ENCODE assay signal across 28 cellular contexts in genomic region chr1:113610372-113610771, GRCh38.
"Had no signal": no experiment of that assay in that cellular context is flagged by ENCODE, and none has a peak within 500 bp of the region (broad histone marks: within the 10 kb centered on the region; RNA-seq: fewer than 3 reads in every experiment).

No MANE protein-coding gene starts in this region.

- H3K36me3 Mint-ChIP-seq: natural killer cell treated with Interleukin-12 subunit alpha and Interleukin-12 subunit beta and Interleukin-15 and Interleukin-18, amount 100 ng/mL, for 72 hours; stimulated activated effector memory CD8-positive, alpha-beta T cell treated with anti-CD3 and anti-CD28 coated beads, Interleukin-12 subunit alpha, Interleukin-12 subunit beta, amount 100 ng/mL, for 72 hours; stimulated activated naive B cell treated with anti-CD40 and anti-IgM and Interleukin-4, amounts not matched to agents 10 μg/mL and 1 μg/mL and 100 μg/mL, for 72 hours had no signal

- H3K27me3 Mint-ChIP-seq: progenitor cell of endocrine pancreas; stimulated activated naive B cell treated with anti-CD40 and anti-IgM and Interleukin-4, amounts not matched to agents 10 μg/mL and 1 μg/mL and 100 μg/mL, for 72 hours; type B pancreatic cell had no signal

- H3K9me3 ChIP-seq: ovary, psoas muscle, right lobe of liver, sigmoid colon, stomach, thoracic aorta, thyroid gland, transverse colon, upper lobe of right lung, uterus had no signal

- H3K9me3 Mint-ChIP-seq: natural killer cell treated with Interleukin-12 subunit alpha and Interleukin-12 subunit beta and Interleukin-15 and Interleukin-18, amount 100 ng/mL, for 72 hours; neural progenitor cell; stimulated activated effector memory CD8-positive, alpha-beta T cell treated with anti-CD3 and anti-CD28 coated beads, Interleukin-12 subunit alpha, Interleukin-12 subunit beta, amount 100 ng/mL, for 72 hours; stimulated activated naive B cell treated with anti-CD40 and anti-IgM and Interleukin-4, amounts not matched to agents 10 μg/mL and 1 μg/mL and 100 μg/mL, for 72 hours; stimulated activated naive CD8-positive, alpha-beta T cell treated with anti-CD3 and anti-CD28 coated beads, Interleukin-15, Interleukin-2, amounts not matched to agents 100 ng/mL and 50 ng/mL, for 24 hours; type B pancreatic cell had no signal

- H3K4me1 ChIP-seq: neural progenitor cell, parathyroid adenoma, psoas muscle, right lobe of liver, upper lobe of right lung, uterus had no signal

- ATAC-seq: naive thymus-derived CD8-positive, alpha-beta T cell; natural killer cell treated with Interleukin-12 subunit alpha and Interleukin-12 subunit beta and Interleukin-15 and Interleukin-18, amount 100 ng/mL, for 72 hours; psoas muscle; right cardiac atrium; right lobe of liver; stimulated activated effector memory CD8-positive, alpha-beta T cell treated with anti-CD3 and anti-CD28 coated beads, Interleukin-12 subunit alpha, Interleukin-12 subunit beta, amount 100 ng/mL, for 72 hours; stimulated activated naive B cell treated with anti-CD40 and anti-IgM and Interleukin-4, amounts not matched to agents 10 μg/mL and 1 μg/mL and 100 μg/mL, for 72 hours; upper lobe of right lung had no signal

- H3K27ac ChIP-seq: neural progenitor cell, ovary, parathyroid adenoma, psoas muscle, right lobe of liver, sigmoid colon, stomach, thoracic aorta, thyroid gland, transverse colon, upper lobe of right lung, uterus had no signal

- H3K36me3 ChIP-seq: neural progenitor cell, ovary, right lobe of liver, sigmoid colon, thoracic aorta, thyroid gland, upper lobe of right lung, uterus had no signal

- H3K4me1 Mint-ChIP-seq: naive thymus-derived CD8-positive, alpha-beta T cell; neural progenitor cell; stimulated activated effector memory CD8-positive, alpha-beta T cell treated with anti-CD3 and anti-CD28 coated beads, Interleukin-12 subunit alpha, Interleukin-12 subunit beta, amount 100 ng/mL, for 72 hours; stimulated activated naive B cell treated with anti-CD40 and anti-IgM and Interleukin-4, amounts not matched to agents 10 μg/mL and 1 μg/mL and 100 μg/mL, for 72 hours had no signal

- H3K4me3 Mint-ChIP-seq: naive thymus-derived CD8-positive, alpha-beta T cell; natural killer cell treated with Interleukin-12 subunit alpha and Interleukin-12 subunit beta and Interleukin-15 and Interleukin-18, amount 100 ng/mL, for 72 hours; neural progenitor cell; stimulated activated effector memory CD8-positive, alpha-beta T cell treated with anti-CD3 and anti-CD28 coated beads, Interleukin-12 subunit alpha, Interleukin-12 subunit beta, amount 100 ng/mL, for 72 hours; stimulated activated naive B cell treated with anti-CD40 and anti-IgM and Interleukin-4, amounts not matched to agents 10 μg/mL and 1 μg/mL and 100 μg/mL, for 72 hours; stimulated activated naive CD8-positive, alpha-beta T cell treated with anti-CD3 and anti-CD28 coated beads, Interleukin-15, Interleukin-2, amounts not matched to agents 100 ng/mL and 50 ng/mL, for 24 hours; type B pancreatic cell had no signal

- H3K9ac ChIP-seq: neural progenitor cell, parathyroid adenoma had no signal

- DNase-seq: naive thymus-derived CD8-positive, alpha-beta T cell; occipital lobe; ovary; posterior cingulate gyrus; psoas muscle; right cardiac atrium; right lobe of liver; sigmoid colon; small intestine; stimulated activated CD4-positive, alpha-beta T cell treated with anti-CD3 and anti-CD28 coated beads, Interleukin-15, amount 100 ng/mL, for 24 hours; stimulated activated CD4-positive, alpha-beta T cell treated with anti-CD3 and anti-CD28 coated beads, Interleukin-2, amount 100 ng/mL, for 24 hours; stimulated activated CD4-positive, alpha-beta T cell treated with anti-CD3 and anti-CD28 coated beads, Interleukin-2, amount 100 ng/mL, for 48 hours; stimulated activated CD4-positive, alpha-beta T cell treated with anti-CD3 and anti-CD28 coated beads, Interleukin-4, amount 100 ng/mL, for 24 hours; stimulated activated naive B cell treated with anti-CD40 and anti-IgM and Interleukin-4, amounts not matched to agents 10 μg/mL and 1 μg/mL and 100 μg/mL, for 72 hours; stimulated activated naive CD4-positive, alpha-beta T cell treated with Interleukin-2 at 50 U/mL for 16 hours; stomach; thyroid gland; transverse colon; upper lobe of right lung; uterus had no signal

- H3K4me3 ChIP-seq: neural progenitor cell, ovary, psoas muscle, right lobe of liver, sigmoid colon, stomach, thoracic aorta, thyroid gland, transverse colon, upper lobe of right lung, uterus had no signal

- H3K27ac Mint-ChIP-seq: naive thymus-derived CD8-positive, alpha-beta T cell; natural killer cell treated with Interleukin-12 subunit alpha and Interleukin-12 subunit beta and Interleukin-15 and Interleukin-18, amount 100 ng/mL, for 72 hours; neural progenitor cell; progenitor cell of endocrine pancreas; stimulated activated effector memory CD8-positive, alpha-beta T cell treated with anti-CD3 and anti-CD28 coated beads, Interleukin-12 subunit alpha, Interleukin-12 subunit beta, amount 100 ng/mL, for 72 hours; stimulated activated naive B cell treated with anti-CD40 and anti-IgM and Interleukin-4, amounts not matched to agents 10 μg/mL and 1 μg/mL and 100 μg/mL, for 72 hours; stimulated activated naive CD8-positive, alpha-beta T cell treated with anti-CD3 and anti-CD28 coated beads, Interleukin-15, Interleukin-2, amounts not matched to agents 100 ng/mL and 50 ng/mL, for 24 hours; type B pancreatic cell had no signal

- H3K27me3 ChIP-seq: neural progenitor cell, ovary, right lobe of liver, sigmoid colon, stomach, thyroid gland, transverse colon, upper lobe of right lung, uterus had no signal
